In genomic region chr17:33778505-33779398, GRCh38 we compare ENCODE assay signal across 8 cellular contexts.
A peak's percentile ranks its signal among the peaks of the same experiment; 100 is the strongest.
DNase-seq lines count a peak whose midpoint lies in the region; ATAC-seq and TF ChIP-seq lines count a peak whose summit lies in the region.

No MANE protein-coding gene starts in this region.

- no peak overlapping the region for H3K4me3 ChIP-seq in AG04449 (ENCODE audit: low read depth, low read length)

- POLR2A ChIA-PET in AG04449 (lab: Yijun Ruan, JAX): no interaction called here

- DNase-seq in AG04449 (ENCODE audit: low read depth, low spot score) (peak; percentile 24), GM04504 (ENCODE audit: low read depth) (peak; percentile 24), NCI-H2029 treated with DMSO at 0.1 percent for 48 hours (lab: John Stamatoyannopoulos, UW) (peak; percentile 36), fibroblast of the conjunctiva (ENCODE audit: low read depth) (peak; percentile 41), omental fat pad (ENCODE audit: low spot score) (peak; percentile 29)
- DNase-seq in activated CD4-positive, alpha-beta T cell treated with anti-CD3 and anti-CD28 coated beads, Interleukin-2, amount 50 U/mL, for 48 hours: peak; percentile 11 to 27

- peak; percentile 75 for TF ChIP-seq CTCF in AG04449 (IDR thresholded peaks at IDR 0.05; ENCODE audit: insufficient read depth, low read length, missing control alignments)
- TF ChIP-seq CTCF in omental fat pad (IDR thresholded peaks at IDR 0.05): peak in 1 of 3 donors; percentile 63

- ATAC-seq in omental fat pad (ENCODE audit: low FRiP score): no peak
- ATAC-seq in HG03571 (IDR thresholded peaks at IDR 0.05; ENCODE audit: unreplicated experiment): no peak
- ATAC-seq in GM18870 (IDR thresholded peaks at IDR 0.05; ENCODE audit: unreplicated experiment): no peak

- CTCF ChIA-PET in AG04449 (lab: Yijun Ruan, JAX): interaction anchor here (0.5 to 4.0 kb wide), 14 partner anchors 9 to 583 kb away, joined by 3 to 20 read pairs (median 4); no protein-coding TSS in a partner anchor
